ENCODE assay signal across 8 cellular contexts in genomic region chr3:39808467-39809180, GRCh38. TPM values are rescaled to one million over a fixed set of nuclear protein-coding genes. Genes with fewer than 3 reads are reported as not detected.
A peak's percentile ranks its signal among the peaks of the same experiment; 100 is the strongest.
DNase-seq lines count a peak whose midpoint lies in the region; ATAC-seq, FAIRE-seq and TF ChIP-seq lines count a peak whose summit lies in the region.

No MANE protein-coding gene starts in this region.

- H2AFZ ChIP-seq in astrocyte (ENCODE audit: low read depth, low read length) = peak overlapping the region; percentile 12

- H4K20me1 ChIP-seq in astrocyte (ENCODE audit: insufficient read depth, low read length) = no peaks in the 10 kb centered on the region

- H3K4me2 ChIP-seq in astrocyte (ENCODE audit: low read length) = peak overlapping the region; percentile 78

- DNase-seq in D341Med (ENCODE audit: low spot score) = peak; percentile 45
- DNase-seq in astrocyte (ENCODE audit: low read depth) = no peak
- DNase-seq in islet precursor cell = peak; percentile 70
- no peak for DNase-seq in HPDE6-E6E7 (ENCODE audit: extremely low spot score)
- DNase-seq in COLO668 (lab: John Stamatoyannopoulos, UW; ENCODE audit: unreplicated experiment) = no peak
- DNase-seq in stimulated activated CD4-positive, alpha-beta T cell treated with anti-CD3 and anti-CD28 coated beads, Interleukin-4, amount 100 ng/mL, for 24 hours = no peak

- no peak overlapping the region for H3K27ac ChIP-seq in astrocyte (ENCODE audit: low read depth, low read length)

- FAIRE-seq in astrocyte (lab: Jason Lieb, UNC) = no peak

- ATAC-seq in HG03175 (IDR thresholded peaks at IDR 0.05; ENCODE audit: unreplicated experiment) = peak; percentile 3
- no peak for ATAC-seq in stimulated activated memory B cell treated with anti-CD40 and anti-IgM and Interleukin-4, amounts not matched to agents 10 μg/mL and 1 μg/mL and 100 μg/mL, for 72 hours

- H3K36me3 ChIP-seq in astrocyte (ENCODE audit: insufficient read depth, low read length) = no peaks in the 10 kb centered on the region

- no peak overlapping the region for H3K4me3 ChIP-seq in astrocyte (ENCODE audit: insufficient read depth, low read depth, low read length)

- peaks cover 73% of the 10 kb centered on the region for H3K27me3 Mint-ChIP-seq in astrocyte (ENCODE audit: low read depth, unreplicated experiment)
- H3K27me3 Mint-ChIP-seq in stimulated activated memory B cell treated with anti-CD40 and anti-IgM and Interleukin-4, amounts not matched to agents 10 μg/mL and 1 μg/mL and 100 μg/mL, for 72 hours = peaks cover 67% of the 10 kb centered on the region

- H3K4me1 ChIP-seq in astrocyte (ENCODE audit: insufficient read depth, low read length) = peaks cover 11% of the 10 kb centered on the region

- H3K9ac ChIP-seq in astrocyte (ENCODE audit: low read length) = no peak overlapping the region

- no peaks in the 10 kb centered on the region for H3K9me3 ChIP-seq in astrocyte (ENCODE audit: insufficient read depth, low read depth, low read length)

- peaks cover 3% of the 10 kb centered on the region for H3K9me3 Mint-ChIP-seq in astrocyte (ENCODE audit: unreplicated experiment)
- peaks cover 4% of the 10 kb centered on the region for H3K9me3 Mint-ChIP-seq in stimulated activated memory B cell treated with anti-CD40 and anti-IgM and Interleukin-4, amounts not matched to agents 10 μg/mL and 1 μg/mL and 100 μg/mL, for 72 hours

- no peaks in the 10 kb centered on the region for H3K79me2 ChIP-seq in astrocyte (ENCODE audit: insufficient read depth, low read length)

- H3K4me1 Mint-ChIP-seq in astrocyte (ENCODE audit: low read depth, unreplicated experiment) = peaks cover 4% of the 10 kb centered on the region
- H3K4me1 Mint-ChIP-seq in stimulated activated memory B cell treated with anti-CD40 and anti-IgM and Interleukin-4, amounts not matched to agents 10 μg/mL and 1 μg/mL and 100 μg/mL, for 72 hours = peaks cover 25% of the 10 kb centered on the region

- H3K36me3 Mint-ChIP-seq in astrocyte (ENCODE audit: low read depth, unreplicated experiment) = no peaks in the 10 kb centered on the region
- H3K36me3 Mint-ChIP-seq in stimulated activated memory B cell treated with anti-CD40 and anti-IgM and Interleukin-4, amounts not matched to agents 10 μg/mL and 1 μg/mL and 100 μg/mL, for 72 hours = no peaks in the 10 kb centered on the region

- H3K27me3 ChIP-seq in astrocyte (ENCODE audit: insufficient read depth, low read length) = peaks cover 49% of the 10 kb centered on the region

- H3K4me3 Mint-ChIP-seq in astrocyte (ENCODE audit: unreplicated experiment) = peak overlapping the region; percentile 88
- peak overlapping the region; percentile 68 for H3K4me3 Mint-ChIP-seq in stimulated activated memory B cell treated with anti-CD40 and anti-IgM and Interleukin-4, amounts not matched to agents 10 μg/mL and 1 μg/mL and 100 μg/mL, for 72 hours

- no peak for TF ChIP-seq CTCF in astrocyte (IDR thresholded peaks at IDR 0.05; ENCODE audit: insufficient read depth, low read depth, low read length)

- H3K27ac Mint-ChIP-seq in astrocyte (ENCODE audit: unreplicated experiment) = no peak overlapping the region
- H3K27ac Mint-ChIP-seq in stimulated activated memory B cell treated with anti-CD40 and anti-IgM and Interleukin-4, amounts not matched to agents 10 μg/mL and 1 μg/mL and 100 μg/mL, for 72 hours = no peak overlapping the region

RNA-seq across cellular contexts. Expression of gene MYRIP, which starts 0.8 kb away (rescaled TPM):
- 0.07 TPM in 1 of 2 replicates, not detected in the other for total RNA-seq in astrocyte

Comparison
In these comparisons a context has a peak if more than half of its experiments do, and no peak if none do; other contexts are left out.
1. DNase-seq: peak in D341Med (single experiment) and islet precursor cell (single experiment); none in astrocyte (single experiment), HPDE6-E6E7 (single experiment), COLO668 (single experiment) and stimulated activated CD4-positive, alpha-beta T cell treated with anti-CD3 and anti-CD28 coated beads, Interleukin-4, amount 100 ng/mL, for 24 hours (single experiment).